Comparison of ENCODE assay signal across 8 cellular contexts in the genomic region with DNA sequence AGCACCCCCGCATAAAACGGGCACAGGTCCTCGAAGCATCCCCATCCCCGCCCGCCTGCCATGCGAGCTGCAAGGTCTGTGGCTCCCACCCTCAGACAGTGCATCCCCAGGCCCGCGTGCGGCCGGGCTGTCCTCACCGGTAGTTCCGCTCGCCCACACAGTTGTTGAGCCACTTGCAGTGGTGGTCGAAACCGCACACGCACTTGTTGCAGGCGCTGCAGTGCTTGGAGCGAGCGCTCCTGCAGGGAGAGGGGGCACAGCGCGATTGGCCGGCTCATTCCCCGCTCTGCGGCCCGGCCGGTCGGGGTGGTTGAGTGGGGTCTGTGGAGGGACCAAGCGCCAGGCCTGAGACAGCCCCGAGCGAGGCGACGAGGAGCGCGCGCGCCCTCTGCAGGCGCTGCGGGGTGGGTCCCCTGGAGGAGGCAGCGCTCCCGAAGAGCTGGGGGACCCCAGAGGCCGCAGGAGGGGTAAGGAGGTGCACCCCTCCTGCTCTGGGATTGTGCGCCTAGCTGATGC. TPM values are rescaled to one million over a fixed set of nuclear protein-coding genes. Genes with fewer than 3 reads are reported as not detected.
DNase-seq lines count a peak whose midpoint lies in the region; TF ChIP-seq lines count a peak whose summit lies in the region.

No MANE protein-coding gene starts in this region.

- peak overlapping the region; percentile 1 for H3K27ac ChIP-seq in cingulate gyrus (ENCODE audit: low read depth, low read length)
- no peak overlapping the region for H3K27ac ChIP-seq in substantia nigra (ENCODE audit: low read depth, low read length, poor library complexity, severe bottlenecking)

- DNase-seq in UCSD-AML1 (lab: John Stamatoyannopoulos, UW; ENCODE audit: unreplicated experiment) (peak; percentile 44), lung microvascular endothelial cell (ENCODE audit: low read depth in 2 of 2) (peak; percentile 48 to 55), substantia nigra (lab: John Stamatoyannopoulos, UW) (peak in 33 of 49 donors; percentile 18 to 68 (median 32)), NCI-H2029 treated with DMSO at 0.1 percent for 48 hours (lab: John Stamatoyannopoulos, UW) (no peak), GOT3 (lab: John Stamatoyannopoulos, UW) (no peak), NCI-H446 (lab: John Stamatoyannopoulos, UW) (no peak)

- peak; percentile 92 for TF ChIP-seq CTCF in GM12875 (IDR thresholded peaks at IDR 0.05; ENCODE audit: borderline replicate concordance, insufficient read depth, low read depth, low read length)

- H3K4me3 ChIP-seq in GM12875 (ENCODE audit: low read depth, low read length) = no peak overlapping the region

RNA-seq across cellular contexts. Expression of a gene that starts 6.0 kb away (rescaled TPM):
- 0.22 TPM in 1 of 2 replicates, not detected in the other for total RNA-seq in lung microvascular endothelial cell

RNA-seq across cellular contexts. Expression of a gene that starts 17.0 kb away (rescaled TPM):
- total RNA-seq in lung microvascular endothelial cell = 2.6 and 3.5 TPM in 2 replicates

RNA-seq across cellular contexts. Expression of a gene that starts 31.6 kb away (rescaled TPM):
- not detected in 2 replicates for total RNA-seq in lung microvascular endothelial cell

Comparison
In these comparisons a context has a peak if more than half of its experiments do, and no peak if none do; other contexts are left out.
1. DNase-seq: peak in UCSD-AML1 (single experiment), lung microvascular endothelial cell (2 of 2) and substantia nigra (33 of 49); none in NCI-H2029 treated with DMSO at 0.1 percent for 48 hours (single experiment), GOT3 (single experiment) and NCI-H446 (0 of 2).